In genomic region chr1:3681898-3682806, GRCh38 we compare ENCODE assay signal across 30 cellular contexts. TPM values are rescaled to one million over a fixed set of nuclear protein-coding genes. Genes with fewer than 3 reads are reported as not detected.
"Had no signal": no experiment of that assay in that cellular context is flagged by ENCODE, and none has a peak within 500 bp of the region (broad histone marks: within the 10 kb centered on the region; RNA-seq: fewer than 3 reads in every experiment).

No MANE protein-coding gene starts in this region.

- H3K27me3 ChIP-seq: neutrophil, pancreas, upper lobe of left lung had no signal

- H3K36me3 Mint-ChIP-seq: memory B cell, natural killer cell had no signal

- ATAC-seq: foreskin keratinocyte, gastroesophageal sphincter, left colon, natural killer cell, pancreas, sciatic nerve had no signal

- H3K27ac ChIP-seq: coronary artery, esophagus muscularis mucosa, foreskin keratinocyte, gastroesophageal sphincter, heart right ventricle, neutrophil, pancreas, thoracic aorta, tibial nerve, upper lobe of left lung had no signal

- H3K4me3 Mint-ChIP-seq: memory B cell, natural killer cell had no signal

- H3K4me1 ChIP-seq: pancreas had no signal

- H3K36me3 ChIP-seq: esophagus muscularis mucosa, gastroesophageal sphincter, heart right ventricle, neutrophil, pancreas, thoracic aorta, tibial nerve, upper lobe of left lung had no signal

- H3K4me3 ChIP-seq: coronary artery, esophagus muscularis mucosa, gastroesophageal sphincter, heart right ventricle, lung, pancreas, smooth muscle cell, thoracic aorta, tibial nerve, upper lobe of left lung had no signal

- H3K9me3 Mint-ChIP-seq: natural killer cell had no signal

- H3K27me3 Mint-ChIP-seq: memory B cell had no signal

- DNase-seq: dermis blood vessel endothelial cell; effector memory CD4-positive, alpha-beta T cell; foreskin keratinocyte; heart right ventricle; hippocampal formation; left colon; natural killer cell; retina; stimulated activated CD4-positive, alpha-beta T cell treated with anti-CD3 and anti-CD28 coated beads, Interleukin-12 subunit alpha, Interleukin-12 subunit beta, amount 100 ng/mL, for 4 hours; stimulated activated CD4-positive, alpha-beta T cell treated with anti-CD3 and anti-CD28 coated beads, Interleukin-1b, Interleukin-23, amount 100 ng/mL, for 48 hours; stimulated activated CD4-positive, alpha-beta T cell treated with anti-CD3 and anti-CD28 coated beads, Interleukin-4, amount 100 ng/mL, for 1 hour; stimulated activated CD8-positive, alpha-beta memory T cell treated with anti-CD3 and anti-CD28 coated beads, Interleukin-4, amount 100 ng/mL, for 48 hours; stimulated activated naive CD4-positive, alpha-beta T cell treated with Interleukin-2 at 50 U/mL for 16 hours had no signal

- H3K9me3 ChIP-seq: esophagus muscularis mucosa, gastroesophageal sphincter, heart right ventricle, neutrophil, pancreas, thoracic aorta, tibial nerve, upper lobe of left lung had no signal

- H3K27ac Mint-ChIP-seq: memory B cell, natural killer cell had no signal

RNA-seq across cellular contexts. Expression of gene TP73, which starts 29.8 kb away (rescaled TPM):
- total RNA-seq: dermis blood vessel endothelial cell, epithelial cell of proximal tubule, esophagus muscularis mucosa, fibroblast of lung, mononuclear cell, omental fat pad, posterior vena cava, sciatic nerve, thoracic aorta had no signal
